26 cellular contexts compared by ENCODE assay signal in genomic region chr15:56654624-56655023, GRCh38.
DNase-seq lines count a peak whose midpoint lies in the region; ATAC-seq and TF ChIP-seq lines count a peak whose summit lies in the region.
"Had no signal": no experiment of that assay in that cellular context is flagged by ENCODE, and none has a peak within 500 bp of the region (broad histone marks: within the 10 kb centered on the region; RNA-seq: fewer than 3 reads in every experiment).

No MANE protein-coding gene starts in this region.

- H3K27me3 Mint-ChIP-seq in MCF 10A (ENCODE audit: insufficient read depth, unreplicated experiment) = no peaks in the 10 kb centered on the region
- H3K27me3 Mint-ChIP-seq: CD8-positive, alpha-beta memory T cell had no signal

- no TSS peak for BruUV-seq in MCF 10A (replicated peaks; lab: Mats Ljungman, UMichigan)

- DNase-seq in MCF 10A (ENCODE audit: unreplicated experiment) (peak; percentile 12), breast epithelium (ENCODE audit: low spot score in 2 of 2) (no peak), fibroblast of pulmonary artery (ENCODE audit: low read depth) (peak; percentile 20), right lobe of liver (peak in 1 of 3 donors; percentile 45), MG63 (no peak), GM13977 (ENCODE audit: low spot score) (no peak), CD1c-positive myeloid dendritic cell (ENCODE audit: extremely low spot score) (no peak)
- DNase-seq: AML-193; C1 segment of cervical spinal cord; CD8-positive, alpha-beta memory T cell; DMS53; EL; GF-D8; H7; NCI-H1105; NCI-H146; NCI-H2029; NCI-H2171; NCI-H345; NCI-H524 treated with DMSO at 0.1 percent for 48 hours; NCI-H82 had no signal

- intact Hi-C loops in MCF 10A (cut with micrococcal nuclease) = no loop called here
- intact Hi-C loops in breast epithelium (cut with DNase I; ENCODE audit: low total_unique reads) = no loop called here
- intact Hi-C loops in right lobe of liver (cut with DNase I) = no loop called here

- WGBS in right lobe of liver (ENCODE audit: insufficient coverage, low coverage, low lambda C conversion rate, missing lambda C conversion rate) = 39% methylated on average over 3 of the region's 3 CpGs

- no peak overlapping the region for H3K4me3 Mint-ChIP-seq in MCF 10A (ENCODE audit: unreplicated experiment)
- H3K4me3 Mint-ChIP-seq: CD8-positive, alpha-beta memory T cell had no signal

- no peak overlapping the region for H3K27ac Mint-ChIP-seq in MCF 10A (ENCODE audit: low read depth, unreplicated experiment)
- H3K27ac Mint-ChIP-seq: CD8-positive, alpha-beta memory T cell had no signal

- peak; percentile 80 to 89 (median 84) for ATAC-seq in right lobe of liver
- no peak for ATAC-seq in esophagus mucosa
- ATAC-seq: K562, Right ventricle myocardium inferior had no signal

- H3K36me3 Mint-ChIP-seq in MCF 10A (ENCODE audit: insufficient read depth, unreplicated experiment) = peaks cover 22% of the 10 kb centered on the region

- no peaks in the 10 kb centered on the region for H3K9me3 Mint-ChIP-seq in MCF 10A (ENCODE audit: unreplicated experiment)
- H3K9me3 Mint-ChIP-seq: CD8-positive, alpha-beta memory T cell had no signal

- H3K36me3 ChIP-seq in breast epithelium (no peaks in the 10 kb centered on the region), right lobe of liver (no peaks in the 10 kb centered on the region), MG63 (peaks cover 6% of the 10 kb centered on the region; the same call in 1 of the 2 replicates)

- no peak overlapping the region for H3K27ac ChIP-seq in breast epithelium
- peak overlapping the region; percentile 49 to 74 (median 69) for H3K27ac ChIP-seq in right lobe of liver
- H3K27ac ChIP-seq: 22Rv1, SJSA1 had no signal

- no peaks in the 10 kb centered on the region for H3K4me1 Mint-ChIP-seq in MCF 10A (ENCODE audit: insufficient read depth, unreplicated experiment)

- H3K27me3 ChIP-seq in breast epithelium (no peaks in the 10 kb centered on the region), right lobe of liver (no peaks in the 10 kb centered on the region), MG63 (no peaks in the 10 kb centered on the region)
- H3K27me3 ChIP-seq: SJSA1 had no signal

- H3K9me3 ChIP-seq in breast epithelium (no peaks in the 10 kb centered on the region), right lobe of liver (no peaks in the 10 kb centered on the region), MG63 (no peaks in the 10 kb centered on the region)
- H3K9me3 ChIP-seq: SJSA1 had no signal

- CTCF ChIA-PET in MCF 10A (lab: Yijun Ruan, JAX) = interaction anchor here (0.7 kb wide), 1 partner anchor 28 kb away, joined by 3 read pairs; no protein-coding TSS in a partner anchor

- TF ChIP-seq POLR2A in breast epithelium (IDR thresholded peaks at IDR 0.05) = no peak
- TF ChIP-seq POLR2A in right lobe of liver (IDR thresholded peaks at IDR 0.05) = no peak

- POLR2A ChIA-PET in MCF 10A (lab: Yijun Ruan, JAX) = no interaction called here

- no peaks in the 10 kb centered on the region for H3K4me1 ChIP-seq in breast epithelium
- peaks cover 0 to 18% (median 4%) of the 10 kb centered on the region in 4 donors for H3K4me1 ChIP-seq in right lobe of liver
- H3K4me1 ChIP-seq: SJSA1 had no signal

- in situ Hi-C loops in GM13977 (cut with MboI; ENCODE audit: low pct_unique_long_range_greater_than_20kb, low sequenced_read_pairs, unreplicated experiment) = no loop called here

- TF ChIP-seq CTCF in MCF 10A (IDR thresholded peaks at IDR 0.05; ENCODE audit: unreplicated experiment) (no peak), breast epithelium (IDR thresholded peaks at IDR 0.05) (no peak), fibroblast of pulmonary artery (IDR thresholded peaks at IDR 0.05; ENCODE audit: low read length, missing control alignments) (no peak), right lobe of liver (IDR thresholded peaks at IDR 0.05) (no peak), GM13977 (IDR thresholded peaks at IDR 0.05; ENCODE audit: extremely low read depth, insufficient read depth, missing control alignments) (no peak)

- H3K4me3 ChIP-seq in breast epithelium (no peak overlapping the region), fibroblast of pulmonary artery (replicated peaks; ENCODE audit: low read depth, low read length) (no peak overlapping the region), right lobe of liver (peak overlapping the region in 1 of 3 donors; percentile 19), MG63 (no peak overlapping the region)
- H3K4me3 ChIP-seq: K562, SJSA1 had no signal

Comparison
In these comparisons a context has a peak if more than half of its experiments do, and no peak if none do; other contexts are left out.
1. DNase-seq: peak in MCF 10A (single experiment) and fibroblast of pulmonary artery (single experiment); none in breast epithelium (0 of 2), MG63 (single experiment), GM13977 (single experiment) and CD1c-positive myeloid dendritic cell (single experiment).
2. H3K27ac ChIP-seq: peak in right lobe of liver (3 of 3); none in breast epithelium (0 of 2).